ENCODE assay signal across 11 cellular contexts in genomic region chr3:71237661-71238060, GRCh38.
"Had no signal": no experiment of that assay in that cellular context is flagged by ENCODE, and none has a peak within 500 bp of the region (broad histone marks: within the 10 kb centered on the region; RNA-seq: fewer than 3 reads in every experiment).

No MANE protein-coding gene starts in this region.

- H3K27ac ChIP-seq: esophagus squamous epithelium, hepatocyte, tibial nerve, uterus had no signal

- H3K4me2 ChIP-seq: hepatocyte had no signal

- H3K9me3 ChIP-seq: esophagus squamous epithelium, tibial nerve, uterus had no signal

- H3K4me3 ChIP-seq: esophagus squamous epithelium, hepatocyte, tibial nerve, uterus had no signal

- H3K36me3 ChIP-seq: esophagus squamous epithelium, tibial nerve, uterus had no signal

- H3K27me3 ChIP-seq: esophagus squamous epithelium, hepatocyte, tibial nerve, uterus had no signal

- DNase-seq: activated CD4-positive, alpha-beta T cell treated with anti-CD3 and anti-CD28 coated beads, Interleukin-2, amount 50 U/mL, for 1 hour; central memory CD4-positive, alpha-beta T cell; effector CD8-positive, alpha-beta T cell; esophagus squamous epithelium; retina; stimulated activated CD4-positive, alpha-beta T cell treated with anti-CD3 and anti-CD28 coated beads, Interleukin-12 subunit alpha, Interleukin-12 subunit beta, amount 100 ng/mL, for 4 hours; stimulated activated CD4-positive, alpha-beta T cell treated with anti-CD3 and anti-CD28 coated beads, Interleukin-2, amount 100 ng/mL, for 24 hours; uterus had no signal

- H2AFZ ChIP-seq: hepatocyte had no signal

- H3K27ac Mint-ChIP-seq: activated T-helper 1 cell treated with anti-CD3 and anti-CD28 coated beads, Interleukin-12 subunit alpha, Interleukin-12 subunit beta, Interleukin-2, Interleukin-4 antibody, amounts not matched to agents 30 ng/mL and 10 ng/mL and 1 ng/mL, durations not matched to agents 14 hours and 24 hours and 36 hours had no signal

- H3K9me3 Mint-ChIP-seq: activated T-helper 1 cell treated with anti-CD3 and anti-CD28 coated beads, Interleukin-12 subunit alpha, Interleukin-12 subunit beta, Interleukin-2, Interleukin-4 antibody, amounts not matched to agents 30 ng/mL and 10 ng/mL and 1 ng/mL, durations not matched to agents 14 hours and 24 hours and 36 hours had no signal

- H3K4me3 Mint-ChIP-seq: activated T-helper 1 cell treated with anti-CD3 and anti-CD28 coated beads, Interleukin-12 subunit alpha, Interleukin-12 subunit beta, Interleukin-2, Interleukin-4 antibody, amounts not matched to agents 30 ng/mL and 10 ng/mL and 1 ng/mL, durations not matched to agents 14 hours and 24 hours and 36 hours had no signal

- H3K4me1 ChIP-seq: uterus had no signal
